ENCODE assay signal across 10 cellular contexts in genomic region chr20:43003318-43003928, GRCh38.
"Had no signal": no experiment of that assay in that cellular context is flagged by ENCODE, and none has a peak within 500 bp of the region (broad histone marks: within the 10 kb centered on the region; RNA-seq: fewer than 3 reads in every experiment).

No MANE protein-coding gene starts in this region.

- H3K9ac ChIP-seq: GM23248 had no signal

- H3K4me3 ChIP-seq: GM23248, HAP-1, K562 had no signal

- H3K4me1 ChIP-seq: HAP-1 had no signal

- H3K36me3 ChIP-seq: HAP-1 had no signal

- H2AFZ ChIP-seq: GM23248 had no signal

- DNase-seq: GM23248, GOT3, H7, HFFc6, IMR-90 had no signal

- ATAC-seq: HCT116, HepG2, K562 had no signal

- H3K27ac ChIP-seq: GM23248, HL-60 had no signal
